22 cellular contexts compared by ENCODE assay signal in the genomic region with DNA sequence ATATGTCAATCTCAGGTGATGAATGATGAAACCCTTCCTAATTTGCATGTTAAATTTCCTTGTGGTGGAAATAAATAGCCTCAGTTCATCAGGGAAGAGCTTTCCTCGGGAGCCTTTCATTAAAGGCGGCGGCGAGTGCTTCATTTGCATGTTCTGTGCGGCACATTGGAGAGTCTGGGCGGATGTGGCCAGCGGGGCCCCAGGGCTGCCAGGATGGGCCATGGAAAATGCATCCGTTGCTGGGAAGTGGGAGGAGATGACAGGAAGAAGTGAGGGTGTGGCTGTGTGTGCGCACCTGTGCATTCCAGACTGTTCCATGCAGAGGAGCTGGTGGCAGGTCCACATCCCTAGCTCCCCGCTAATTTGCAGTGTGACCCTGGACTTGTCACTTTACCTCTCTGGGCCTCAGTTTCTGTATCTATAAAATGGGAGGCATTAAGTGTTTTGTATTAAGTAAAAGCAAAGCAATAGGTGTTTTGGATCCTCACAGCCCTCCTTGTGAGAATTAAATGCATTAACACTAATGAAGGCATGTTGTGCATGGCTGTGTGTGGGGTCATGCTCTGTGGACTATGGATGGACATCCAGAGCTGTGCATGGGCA.
DNase-seq lines count a peak whose midpoint lies in the region; ATAC-seq, FAIRE-seq and TF ChIP-seq lines count a peak whose summit lies in the region.
"Had no signal": no experiment of that assay in that cellular context is flagged by ENCODE, and none has a peak within 500 bp of the region (broad histone marks: within the 10 kb centered on the region; RNA-seq: fewer than 3 reads in every experiment).

No MANE protein-coding gene starts in this region.

- H3K27me3 ChIP-seq in bronchial epithelial cell (ENCODE audit: control insufficient read depth, insufficient read depth, low read length) (no peaks in the 10 kb centered on the region), neural progenitor cell (no peaks in the 10 kb centered on the region)

- no peak overlapping the region for H2AFZ ChIP-seq in neural progenitor cell (replicated peaks)

- H3K27ac Mint-ChIP-seq in neural progenitor cell = peak overlapping the region; percentile 65
- H3K27ac Mint-ChIP-seq: activated naive CD8-positive, alpha-beta T cell treated with anti-CD3 and anti-CD28 coated beads for 36 hours; activated T-cell treated with anti-CD3 and anti-CD28 coated beads, Interleukin-2, amount 50 U/mL, for 24 hours; IgD-negative memory B cell had no signal

- no peaks in the 10 kb centered on the region for H3K9me3 ChIP-seq in neural progenitor cell (ENCODE audit: low read depth)
- H3K9me3 ChIP-seq: Caco-2, psoas muscle, stomach had no signal

- H3K36me3 ChIP-seq in bronchial epithelial cell (ENCODE audit: control insufficient read depth, insufficient read depth, low read length) = no peaks in the 10 kb centered on the region
- H3K36me3 ChIP-seq in neural progenitor cell = no peaks in the 10 kb centered on the region
- H3K36me3 ChIP-seq: stomach had no signal

- H4K20me1 ChIP-seq in neural progenitor cell (ENCODE audit: low read depth) = peaks cover 94% of the 10 kb centered on the region

- peaks cover 58% of the 10 kb centered on the region for H3K4me1 Mint-ChIP-seq in neural progenitor cell
- H3K4me1 Mint-ChIP-seq: activated naive CD8-positive, alpha-beta T cell treated with anti-CD3 and anti-CD28 coated beads for 36 hours had no signal

- peak; percentile 62 for FAIRE-seq in bronchial epithelial cell (lab: Jason Lieb, UNC)
- FAIRE-seq: GM18507, GM19239 had no signal

- H3K9ac ChIP-seq in neural progenitor cell = no peak overlapping the region

- DNase-seq in NCI-H2171 treated with DMSO at 0.1 percent for 48 hours (lab: John Stamatoyannopoulos, UW) = peak; percentile 65
- DNase-seq in NCI-H2171 (lab: John Stamatoyannopoulos, UW) = no peak
- DNase-seq in NCI-H345 treated with DMSO at 0.1 percent for 48 hours (lab: John Stamatoyannopoulos, UW; ENCODE audit: unreplicated experiment) = peak; percentile 52
- no peak for DNase-seq in bronchial epithelial cell (ENCODE audit: low read depth)
- no peak for DNase-seq in neural progenitor cell (ENCODE audit: low spot score)
- DNase-seq in NCI-H146 treated with DMSO at 0.1 percent for 48 hours (lab: John Stamatoyannopoulos, UW; ENCODE audit: unreplicated experiment) = no peak
- DNase-seq: ACHN; activated CD4-positive, alpha-beta T cell treated with anti-CD3 and anti-CD28 coated beads, Interleukin-2, amount 50 U/mL, for 4 hours; activated naive CD8-positive, alpha-beta T cell treated with anti-CD3 and anti-CD28 coated beads for 36 hours; activated T-cell treated with anti-CD3 and anti-CD28 coated beads, Interleukin-2, amount 50 U/mL, for 24 hours; Caco-2; effector memory CD4-positive, alpha-beta T cell; left ventricle myocardium superior; naive B cell; psoas muscle; stimulated activated CD4-positive, alpha-beta T cell treated with anti-CD3 and anti-CD28 coated beads, Interleukin-15, amount 100 ng/mL, for 24 hours; stomach had no signal

- ATAC-seq in GM19463 (IDR thresholded peaks at IDR 0.05; ENCODE audit: unreplicated experiment) = no peak
- no peak for ATAC-seq in GM18909 (IDR thresholded peaks at IDR 0.05; ENCODE audit: poor library complexity, unreplicated experiment)
- ATAC-seq: left ventricle myocardium superior, psoas muscle had no signal

- H3K36me3 Mint-ChIP-seq in neural progenitor cell = peaks cover 5% of the 10 kb centered on the region
- H3K36me3 Mint-ChIP-seq: activated naive CD8-positive, alpha-beta T cell treated with anti-CD3 and anti-CD28 coated beads for 36 hours had no signal

- peak overlapping the region; percentile 3 for H3K4me3 Mint-ChIP-seq in neural progenitor cell
- H3K4me3 Mint-ChIP-seq: activated naive CD8-positive, alpha-beta T cell treated with anti-CD3 and anti-CD28 coated beads for 36 hours; activated T-cell treated with anti-CD3 and anti-CD28 coated beads, Interleukin-2, amount 50 U/mL, for 24 hours; IgD-negative memory B cell; naive B cell had no signal

- H3K27me3 Mint-ChIP-seq in neural progenitor cell (ENCODE audit: insufficient read depth, low read depth) = peaks cover 6% of the 10 kb centered on the region
- H3K27me3 Mint-ChIP-seq: activated naive CD8-positive, alpha-beta T cell treated with anti-CD3 and anti-CD28 coated beads for 36 hours; activated T-cell treated with anti-CD3 and anti-CD28 coated beads, Interleukin-2, amount 50 U/mL, for 24 hours; IgD-negative memory B cell; naive B cell had no signal

- no peak for TF ChIP-seq CTCF in bronchial epithelial cell (IDR thresholded peaks at IDR 0.05; ENCODE audit: insufficient read depth, low read length, severe bottlenecking)
- no peak for TF ChIP-seq CTCF in neural progenitor cell (IDR thresholded peaks at IDR 0.05)

- H3K79me2 ChIP-seq in neural progenitor cell (ENCODE audit: low read depth) = no peaks in the 10 kb centered on the region

- H3K4me2 ChIP-seq in neural progenitor cell = no peak overlapping the region

- H3K4me1 ChIP-seq in neural progenitor cell = no peaks in the 10 kb centered on the region
- H3K4me1 ChIP-seq: Caco-2, psoas muscle, stomach had no signal

- H3K4me3 ChIP-seq in bronchial epithelial cell (ENCODE audit: low read depth, low read length) (no peak overlapping the region), neural progenitor cell (no peak overlapping the region)
- H3K4me3 ChIP-seq: psoas muscle, stomach had no signal

- H3F3A ChIP-seq in neural progenitor cell (ENCODE audit: low read depth) = no peaks in the 10 kb centered on the region

- no peaks in the 10 kb centered on the region for H3K9me3 Mint-ChIP-seq in neural progenitor cell
- H3K9me3 Mint-ChIP-seq: activated naive CD8-positive, alpha-beta T cell treated with anti-CD3 and anti-CD28 coated beads for 36 hours; activated T-cell treated with anti-CD3 and anti-CD28 coated beads, Interleukin-2, amount 50 U/mL, for 24 hours; IgD-negative memory B cell; naive B cell had no signal

- H3K27ac ChIP-seq in neural progenitor cell = no peak overlapping the region
- H3K27ac ChIP-seq: psoas muscle, stomach had no signal

Comparison
In these comparisons a context has a peak if more than half of its experiments do, and no peak if none do; other contexts are left out.
1. DNase-seq: peak in NCI-H2171 treated with DMSO at 0.1 percent for 48 hours (single experiment) and NCI-H345 treated with DMSO at 0.1 percent for 48 hours (single experiment); none in NCI-H2171 (single experiment), bronchial epithelial cell (single experiment), neural progenitor cell (single experiment) and NCI-H146 treated with DMSO at 0.1 percent for 48 hours (single experiment).